10 cellular contexts compared by ENCODE assay signal in the genomic region with DNA sequence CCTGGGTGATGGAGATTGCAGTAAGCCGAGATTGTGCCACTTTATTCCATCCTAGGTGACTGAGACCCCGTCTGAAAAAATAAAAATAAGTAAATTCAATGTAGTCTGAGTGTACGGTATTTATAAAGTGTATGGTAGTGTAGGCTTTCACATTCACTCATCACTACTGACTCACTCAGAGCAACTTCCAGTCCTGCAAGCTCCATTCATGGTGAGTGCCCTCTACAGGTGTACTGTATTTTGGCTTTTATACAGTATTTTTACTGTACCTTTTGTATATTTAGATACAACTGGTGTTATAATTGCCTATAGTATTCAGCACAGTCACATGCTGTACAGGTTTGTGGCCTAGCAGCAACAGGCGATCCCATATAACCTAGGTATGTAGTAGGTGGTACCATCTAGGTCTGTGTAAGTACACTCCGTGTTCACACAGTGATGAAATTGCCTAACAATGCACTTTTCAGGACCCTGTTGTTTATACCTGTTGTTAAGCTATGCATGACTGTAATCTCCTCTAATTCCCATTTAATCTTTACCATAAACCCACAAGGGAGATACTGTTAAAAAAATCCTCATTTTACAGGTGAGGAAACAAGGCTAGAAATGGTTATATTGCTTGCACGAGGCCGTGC. TPM values are rescaled to one million over a fixed set of nuclear protein-coding genes. Genes with fewer than 3 reads are reported as not detected.
DNase-seq lines count a peak whose midpoint lies in the region; ATAC-seq, FAIRE-seq and TF ChIP-seq lines count a peak whose summit lies in the region.
"Had no signal": no experiment of that assay in that cellular context is flagged by ENCODE, and none has a peak within 500 bp of the region (broad histone marks: within the 10 kb centered on the region; RNA-seq: fewer than 3 reads in every experiment).

No MANE protein-coding gene starts in this region.

- H3K36me3 Mint-ChIP-seq in activated naive CD4-positive, alpha-beta T cell treated with anti-CD3 and anti-CD28 coated beads, Interleukin-2, amount 50 U/mL, for 72 hours, result no peaks in the 10 kb centered on the region
- no peaks in the 10 kb centered on the region for H3K36me3 Mint-ChIP-seq in activated naive CD4-positive, alpha-beta T cell treated with anti-CD3 and anti-CD28 coated beads, Interleukin-2, amount 10 ng/mL, durations not matched to agents 7 days and 5 days

- H3K4me3 ChIP-seq in K562 (no peak overlapping the region), testis (no peak overlapping the region)

- CTCF ChIA-PET in activated naive CD4-positive, alpha-beta T cell treated with anti-CD3 and anti-CD28 coated beads, Interleukin-2, amount 10 ng/mL, durations not matched to agents 7 days and 5 days (lab: Charles Lee), result interaction anchor here (1.3 kb wide), 1 partner anchor 9 kb away, joined by 3 read pairs; no protein-coding TSS in a partner anchor
- CTCF ChIA-PET in K562 (lab: Yijun Ruan, JAX; ENCODE audit: low intra/inter-chr PET ratio), result no interaction called here

- no peaks in the 10 kb centered on the region for H4K20me1 ChIP-seq in K562 (replicated peaks; ENCODE audit: control insufficient read depth, insufficient read depth, low read length)

- TF ChIP-seq RAD21 in K562 (CRISPR knock-in tag; conservative IDR thresholded peaks at IDR 0.05 in 1 of 2, IDR thresholded peaks at IDR 0.05 in 1 of 2), result peak in 1 of 2 experiments; percentile 37; a peak in 1 of 4 replicates

- H3K4me1 Mint-ChIP-seq in activated naive CD4-positive, alpha-beta T cell treated with anti-CD3 and anti-CD28 coated beads, Interleukin-2, amount 10 ng/mL, durations not matched to agents 7 days and 5 days, result no peaks in the 10 kb centered on the region
- peaks cover 5% of the 10 kb centered on the region for H3K4me1 Mint-ChIP-seq in stimulated activated naive CD8-positive, alpha-beta T cell treated with anti-CD3 and anti-CD28 coated beads, Interleukin-15, amount 100 ng/mL, for 72 hours

- WGBS in K562 (ENCODE audit: insufficient coverage, low coverage, missing lambda C conversion rate), result 3% methylated on average over 5 of the region's 7 CpGs
- 91 to 95% methylated on average over 7 of the region's 7 CpGs for WGBS in testis, 2 donors

- H3K4me2 ChIP-seq in K562 (ENCODE audit: insufficient read depth, low read length), result no peak overlapping the region

- H3K27me3 ChIP-seq in K562 (ENCODE audit: control insufficient read depth in 2 of 2, insufficient read depth in 2 of 2, low read length in 2 of 2) (peaks cover 6 to 30% of the 10 kb centered on the region in 2 experiments), testis (no peaks in the 10 kb centered on the region)

- H3K27ac Mint-ChIP-seq in activated naive CD4-positive, alpha-beta T cell treated with anti-CD3 and anti-CD28 coated beads, Interleukin-2, amount 50 U/mL, for 72 hours, result no peak overlapping the region
- H3K27ac Mint-ChIP-seq in activated naive CD4-positive, alpha-beta T cell treated with anti-CD3 and anti-CD28 coated beads, Interleukin-2, amount 10 ng/mL, durations not matched to agents 7 days and 5 days, result no peak overlapping the region
- H3K27ac Mint-ChIP-seq in stimulated activated naive CD8-positive, alpha-beta T cell treated with anti-CD3 and anti-CD28 coated beads, Interleukin-15, amount 100 ng/mL, for 72 hours, result no peak overlapping the region

- intact Hi-C loops in K562 (cut with micrococcal nuclease) (loop anchor here (10.0 kb wide), 1 partner anchor 89 kb away; no protein-coding TSS in a partner anchor), sciatic nerve (cut with DNase I) (no loop called here), testis (cut with DNase I; ENCODE audit: low total_unique reads) (no loop called here)

- no peaks in the 10 kb centered on the region for H3K9me3 ChIP-seq in K562 (replicated peaks; ENCODE audit: control insufficient read depth, insufficient read depth, low read depth, low read length)
- H3K9me3 ChIP-seq in testis, result no peaks in the 10 kb centered on the region

- peaks cover 37% of the 10 kb centered on the region for H3K27me3 Mint-ChIP-seq in activated naive CD4-positive, alpha-beta T cell treated with anti-CD3 and anti-CD28 coated beads, Interleukin-2, amount 10 ng/mL, durations not matched to agents 7 days and 5 days
- H3K27me3 Mint-ChIP-seq in stimulated activated naive CD8-positive, alpha-beta T cell treated with anti-CD3 and anti-CD28 coated beads, Interleukin-15, amount 100 ng/mL, for 72 hours, result peaks cover 9% of the 10 kb centered on the region

- DNase-seq in activated naive CD4-positive, alpha-beta T cell treated with anti-CD3 and anti-CD28 coated beads, Interleukin-2, amount 50 U/mL, for 72 hours (ENCODE audit: low spot score in 2 of 2), result no peak
- DNase-seq in activated naive CD4-positive, alpha-beta T cell treated with anti-CD3 and anti-CD28 coated beads, Interleukin-2, amount 10 ng/mL, durations not matched to agents 7 days and 5 days, result no peak
- DNase-seq in LHCN-M2 (ENCODE audit: low read depth), result peak; percentile 14
- peak in 1 of 4 experiments; percentile 6 for DNase-seq in K562 (ENCODE audit: extremely low read depth in 1 of 4, low spot score in 3 of 4)
- DNase-seq in stimulated activated naive CD8-positive, alpha-beta T cell treated with anti-CD3 and anti-CD28 coated beads, Interleukin-15, amount 100 ng/mL, for 72 hours, result no peak
- DNase-seq in sciatic nerve (ENCODE audit: low spot score), result no peak
- DNase-seq in testis, result no peak
- DNase-seq: activated effector memory CD4-positive, alpha-beta T cell treated with anti-CD3 and anti-CD28 coated beads, Interleukin-2, amount 50 U/mL, for 16 hours; NCI-H524 had no signal

- no peak overlapping the region for H3K4me3 Mint-ChIP-seq in activated naive CD4-positive, alpha-beta T cell treated with anti-CD3 and anti-CD28 coated beads, Interleukin-2, amount 10 ng/mL, durations not matched to agents 7 days and 5 days
- no peak overlapping the region for H3K4me3 Mint-ChIP-seq in stimulated activated naive CD8-positive, alpha-beta T cell treated with anti-CD3 and anti-CD28 coated beads, Interleukin-15, amount 100 ng/mL, for 72 hours

- TF ChIP-seq CTCF in K562 (IDR thresholded peaks at IDR 0.05 in 2 of 3, conservative IDR thresholded peaks at IDR 0.05 in 1 of 3; ENCODE audit: insufficient read depth in 2 of 3, low read depth in 1 of 3, low read length in 3 of 3) (peak in 1 of 3 experiments; percentile 32; a peak in 1 of 6 replicates), testis (IDR thresholded peaks at IDR 0.05) (no peak)

- no peaks in the 10 kb centered on the region for H3K9me1 ChIP-seq in K562 (ENCODE audit: control insufficient read depth, insufficient read depth, low read length)

- POLR2A ChIA-PET in K562 (lab: Yijun Ruan, JAX), result no interaction called here

- H3K4me1 ChIP-seq in K562 (replicated peaks in 1 of 2; ENCODE audit: control insufficient read depth in 2 of 2, insufficient read depth in 2 of 2, low read length in 2 of 2) (no peaks in the 10 kb centered on the region), testis (peaks cover 2% of the 10 kb centered on the region)

- no peak overlapping the region for H2AFZ ChIP-seq in K562 (ENCODE audit: low read depth, low read length)

- no peak for FAIRE-seq in K562 (lab: Jason Lieb, UNC)

- H3K9ac ChIP-seq in K562 (ENCODE audit: insufficient read depth in 1 of 2, low read depth in 2 of 2, low read length in 2 of 2), result no peak overlapping the region

- no peak overlapping the region for H3K27ac ChIP-seq in K562 (ENCODE audit: extremely low read depth, low read depth, low read length)
- no peak overlapping the region for H3K27ac ChIP-seq in testis

- no peaks in the 10 kb centered on the region for H3K9me3 Mint-ChIP-seq in activated naive CD4-positive, alpha-beta T cell treated with anti-CD3 and anti-CD28 coated beads, Interleukin-2, amount 50 U/mL, for 72 hours
- no peaks in the 10 kb centered on the region for H3K9me3 Mint-ChIP-seq in activated naive CD4-positive, alpha-beta T cell treated with anti-CD3 and anti-CD28 coated beads, Interleukin-2, amount 10 ng/mL, durations not matched to agents 7 days and 5 days
- no peaks in the 10 kb centered on the region for H3K9me3 Mint-ChIP-seq in stimulated activated naive CD8-positive, alpha-beta T cell treated with anti-CD3 and anti-CD28 coated beads, Interleukin-15, amount 100 ng/mL, for 72 hours

- ATAC-seq in activated naive CD4-positive, alpha-beta T cell treated with anti-CD3 and anti-CD28 coated beads, Interleukin-2, amount 50 U/mL, for 72 hours, result peak; percentile 74 to 98
- ATAC-seq in K562 (peak; percentile 64), GM21723 (IDR thresholded peaks at IDR 0.05; ENCODE audit: unreplicated experiment) (no peak), sciatic nerve (no peak)
- peak; percentile 80 for ATAC-seq in stimulated activated naive CD8-positive, alpha-beta T cell treated with anti-CD3 and anti-CD28 coated beads, Interleukin-15, amount 100 ng/mL, for 72 hours

- no peaks in the 10 kb centered on the region for H3K79me2 ChIP-seq in K562 (ENCODE audit: control insufficient read depth, insufficient read depth, low read length)

- H3K36me3 ChIP-seq in K562 (ENCODE audit: control insufficient read depth, insufficient read depth, low read length) (no peaks in the 10 kb centered on the region), testis (ENCODE audit: low read depth, missing control alignments) (no peaks in the 10 kb centered on the region)

- TF ChIP-seq POLR2A in K562 (conservative IDR thresholded peaks at IDR 0.05), result no peak
- TF ChIP-seq POLR2A in testis (IDR thresholded peaks at IDR 0.05), result no peak

- TF ChIP-seq EP300 in K562 (IDR thresholded peaks at IDR 0.05; ENCODE audit: low read length), result no peak

- BruUV-seq in K562 (replicated peaks; lab: Mats Ljungman, UMichigan), result no TSS peak

- in situ Hi-C loops in K562 (cut with MboI), result no loop called here

RNA-seq across cellular contexts. Expression of gene CACNA1D, which starts 19.3 kb away (rescaled TPM):
- under 1 TPM in 1 of 2 donors, not detected in 1; 0.10 TPM for total RNA-seq in activated naive CD4-positive, alpha-beta T cell treated with anti-CD3 and anti-CD28 coated beads, Interleukin-2, amount 50 U/mL, for 72 hours
- total RNA-seq in LHCN-M2 (2014; rRNA removed), result 0.57 TPM in 1 of 2 replicates, not detected in the other
- polyA plus RNA-seq in LHCN-M2 (2012), result 0.01 TPM
- total RNA-seq in K562 (2011; cell fraction: chromatin; rRNA removed; ENCODE audit: low replicate concordance), result not detected in 2 replicates
- total RNA-seq in K562 (2011; cell fraction: nucleolus; rRNA removed), result not detected in 2 replicates
- total RNA-seq in K562 (2011; cell fraction: nucleoplasm; rRNA removed), result not detected in 2 replicates
- total RNA-seq in K562 (2014; rRNA removed), result not detected in 2 replicates
- total RNA-seq in K562 (2014; rRNA removed; fragmentation: Illumina TruSeq; extraction: Trizol), result not detected in 2 replicates
- not detected in 2 replicates for total RNA-seq in K562 (2015; rRNA removed; fragmentation: Illumina TruSeq; extraction: Trizol)
- total RNA-seq in K562 (2021), result 0.29 TPM in 1 of 2 replicates, not detected in the other
- not detected in 2 replicates for polyA plus RNA-seq in K562 (2011; rRNA removed)
- not detected in 2 replicates for polyA plus RNA-seq in K562 (2011; cell fraction: cytosol; rRNA removed)
- not detected in 2 replicates for polyA plus RNA-seq in K562 (2011; cell fraction: nucleus; rRNA removed)
- 0.03 and 0.10 TPM in 2 replicates for polyA plus RNA-seq in K562 (2012)
- not detected in 2 replicates for polyA plus RNA-seq in K562 (2014; fragmentation: Illumina TruSeq; extraction: Trizol)
- not detected for polyA plus RNA-seq in K562 (2014; fragmentation: Nextera tagmentation; extraction: Ambion mirVana)
- not detected in 2 replicates for polyA plus RNA-seq in K562 (2014; rRNA removed)
- not detected in 2 replicates for polyA minus RNA-seq in K562 (2011; rRNA and poly(A)+ RNA removed)
- polyA minus RNA-seq in K562 (2011; cell fraction: cytosol; rRNA and poly(A)+ RNA removed), result not detected in 2 replicates
- not detected in 2 replicates for polyA minus RNA-seq in K562 (2011; cell fraction: nucleus; rRNA and poly(A)+ RNA removed)
- 13.0 TPM for total RNA-seq in sciatic nerve
- total RNA-seq in testis, result 10 to 100 TPM; 37.6 to 39.0 TPM
- 8.0 TPM for polyA plus RNA-seq in testis (ENCODE audit: insufficient read depth, low read depth, low replicate concordance)

Comparison
In these comparisons a context has a peak if more than half of its experiments do, and no peak if none do; other contexts are left out.
1. ATAC-seq: peak in activated naive CD4-positive, alpha-beta T cell treated with anti-CD3 and anti-CD28 coated beads, Interleukin-2, amount 50 U/mL, for 72 hours (2 of 2), K562 (single experiment) and stimulated activated naive CD8-positive, alpha-beta T cell treated with anti-CD3 and anti-CD28 coated beads, Interleukin-15, amount 100 ng/mL, for 72 hours (single experiment); none in GM21723 (single experiment) and sciatic nerve (single experiment).